19 cellular contexts compared by ENCODE assay signal in genomic region chr1:84600796-84601195, GRCh38.
"Had no signal": no experiment of that assay in that cellular context is flagged by ENCODE, and none has a peak within 500 bp of the region (broad histone marks: within the 10 kb centered on the region; RNA-seq: fewer than 3 reads in every experiment).

No MANE protein-coding gene starts in this region.

- ATAC-seq: activated CD4-positive, CD25-positive, alpha-beta regulatory T cell treated with anti-CD3 and anti-CD28 coated beads, Interleukin-2, amount 50 U/mL, for 24 hours; body of pancreas; foreskin keratinocyte; right cardiac atrium; T-cell had no signal

- FAIRE-seq: urothelium cell line had no signal

- H3K27ac ChIP-seq: adrenal gland, body of pancreas, colonic mucosa, foreskin keratinocyte, left ventricle myocardium inferior, skin epidermis had no signal

- DNase-seq: activated CD4-positive, alpha-beta T cell treated with anti-CD3 and anti-CD28 coated beads, Interleukin-2, amount 50 U/mL, for 4 hours; activated naive CD4-positive, alpha-beta T cell treated with anti-CD3 and anti-CD28 coated beads for 36 hours; adrenal gland; body of pancreas; caudate nucleus; colonic mucosa; effector CD4-positive, alpha-beta T cell; foreskin keratinocyte; glutamatergic neuron; left ventricle myocardium inferior; nucleus accumbens; right cardiac atrium; stimulated activated CD4-positive, alpha-beta T cell treated with anti-CD3 and anti-CD28 coated beads, Interleukin-4, amount 100 ng/mL, for 4 hours; stimulated activated CD8-positive, alpha-beta memory T cell treated with anti-CD3 and anti-CD28 coated beads, Interleukin-4, amount 100 ng/mL, for 48 hours; T-cell; T1000 had no signal

- H3K27me3 ChIP-seq: adrenal gland, body of pancreas, colonic mucosa, foreskin keratinocyte had no signal

- H3K36me3 ChIP-seq: adrenal gland, colonic mucosa, left ventricle myocardium inferior had no signal

- H3K4me1 ChIP-seq: adrenal gland, body of pancreas, colonic mucosa had no signal

- H3K4me3 ChIP-seq: adrenal gland, body of pancreas, colonic mucosa, left ventricle myocardium inferior, skin epidermis had no signal
